In the genomic region with DNA sequence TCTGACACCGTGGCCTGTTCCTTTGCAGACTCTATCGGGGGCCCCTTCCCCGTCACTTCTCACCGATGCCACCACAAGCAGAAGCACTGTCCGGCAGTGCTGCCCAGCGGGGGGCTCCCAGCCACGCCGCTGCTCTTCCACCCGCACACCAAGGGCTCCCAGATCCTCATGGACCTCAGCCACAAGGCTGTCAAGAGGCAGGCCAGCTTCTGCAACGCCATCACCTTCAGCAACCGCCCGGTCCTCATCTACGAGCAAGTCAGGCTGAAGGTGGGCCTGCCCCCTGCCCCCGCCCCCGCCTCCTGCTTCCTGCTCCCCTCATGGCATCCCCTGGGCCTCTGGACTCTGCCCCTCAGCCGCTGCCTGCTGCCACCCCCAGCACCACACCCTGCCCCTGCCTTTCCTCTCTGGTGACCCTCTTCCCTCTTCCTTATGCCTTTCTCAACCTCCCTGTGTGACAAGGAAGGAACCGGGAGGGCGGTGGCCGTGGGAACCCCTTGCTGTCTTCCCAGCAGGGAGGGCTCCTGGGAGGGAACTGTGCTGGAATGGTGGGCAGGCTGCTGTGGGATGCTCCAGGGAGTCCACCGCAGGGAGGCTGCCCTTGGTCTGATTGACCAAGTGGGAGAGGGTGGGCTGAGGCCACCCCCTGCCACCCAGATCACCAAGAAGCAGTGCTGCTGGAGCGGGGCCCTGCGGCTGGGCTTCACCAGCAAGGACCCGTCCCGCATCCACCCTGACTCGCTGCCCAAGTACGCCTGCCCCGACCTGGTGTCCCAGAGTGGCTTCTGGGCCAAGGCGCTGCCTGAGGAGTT, we compare ENCODE assay signal across 1 cellular context.
TF ChIP-seq lines count a peak whose summit lies in the region.

No MANE protein-coding gene starts in this region.

TF ChIP-seq in HepG2, 621 proteins besides CTCF, POLR2A, EP300 and RAD21 (continued from another document):
- TF ChIP-seq, protein P1, sequence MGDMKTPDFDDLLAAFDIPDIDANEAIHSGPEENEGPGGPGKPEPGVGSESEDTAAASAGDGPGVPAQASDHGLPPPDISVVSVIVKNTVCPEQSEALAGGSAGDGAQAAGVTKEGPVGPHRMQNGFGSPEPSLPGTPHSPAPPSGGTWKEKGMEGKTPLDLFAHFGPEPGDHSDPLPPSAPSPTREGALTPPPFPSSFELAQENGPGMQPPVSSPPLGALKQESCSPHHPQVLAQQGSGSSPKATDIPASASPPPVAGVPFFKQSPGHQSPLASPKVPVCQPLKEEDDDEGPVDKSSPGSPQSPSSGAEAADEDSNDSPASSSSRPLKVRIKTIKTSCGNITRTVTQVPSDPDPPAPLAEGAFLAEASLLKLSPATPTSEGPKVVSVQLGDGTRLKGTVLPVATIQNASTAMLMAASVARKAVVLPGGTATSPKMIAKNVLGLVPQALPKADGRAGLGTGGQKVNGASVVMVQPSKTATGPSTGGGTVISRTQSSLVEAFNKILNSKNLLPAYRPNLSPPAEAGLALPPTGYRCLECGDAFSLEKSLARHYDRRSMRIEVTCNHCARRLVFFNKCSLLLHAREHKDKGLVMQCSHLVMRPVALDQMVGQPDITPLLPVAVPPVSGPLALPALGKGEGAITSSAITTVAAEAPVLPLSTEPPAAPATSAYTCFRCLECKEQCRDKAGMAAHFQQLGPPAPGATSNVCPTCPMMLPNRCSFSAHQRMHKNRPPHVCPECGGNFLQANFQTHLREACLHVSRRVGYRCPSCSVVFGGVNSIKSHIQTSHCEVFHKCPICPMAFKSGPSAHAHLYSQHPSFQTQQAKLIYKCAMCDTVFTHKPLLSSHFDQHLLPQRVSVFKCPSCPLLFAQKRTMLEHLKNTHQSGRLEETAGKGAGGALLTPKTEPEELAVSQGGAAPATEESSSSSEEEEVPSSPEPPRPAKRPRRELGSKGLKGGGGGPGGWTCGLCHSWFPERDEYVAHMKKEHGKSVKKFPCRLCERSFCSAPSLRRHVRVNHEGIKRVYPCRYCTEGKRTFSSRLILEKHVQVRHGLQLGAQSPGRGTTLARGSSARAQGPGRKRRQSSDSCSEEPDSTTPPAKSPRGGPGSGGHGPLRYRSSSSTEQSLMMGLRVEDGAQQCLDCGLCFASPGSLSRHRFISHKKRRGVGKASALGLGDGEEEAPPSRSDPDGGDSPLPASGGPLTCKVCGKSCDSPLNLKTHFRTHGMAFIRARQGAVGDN (CRISPR knock-in tag; IDR thresholded peaks at IDR 0.05) = peak; percentile 24
- TF ChIP-seq RXRA (CRISPR knock-in tag; IDR thresholded peaks at IDR 0.05) = 0 out of 2 replicates have a peak, but pooled peaks have one; percentile 5
- TF ChIP-seq, protein P2, sequence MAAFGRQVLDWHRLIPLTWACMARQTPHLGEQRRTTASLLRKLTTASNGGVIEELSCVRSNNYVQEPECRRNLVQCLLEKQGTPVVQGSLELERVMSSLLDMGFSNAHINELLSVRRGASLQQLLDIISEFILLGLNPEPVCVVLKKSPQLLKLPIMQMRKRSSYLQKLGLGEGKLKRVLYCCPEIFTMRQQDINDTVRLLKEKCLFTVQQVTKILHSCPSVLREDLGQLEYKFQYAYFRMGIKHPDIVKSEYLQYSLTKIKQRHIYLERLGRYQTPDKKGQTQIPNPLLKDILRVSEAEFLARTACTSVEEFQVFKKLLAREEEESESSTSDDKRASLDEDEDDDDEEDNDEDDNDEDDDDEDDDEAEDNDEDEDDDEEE (CRISPR knock-in tag; IDR thresholded peaks at IDR 0.05) = no peak
- TF ChIP-seq, protein P3, sequence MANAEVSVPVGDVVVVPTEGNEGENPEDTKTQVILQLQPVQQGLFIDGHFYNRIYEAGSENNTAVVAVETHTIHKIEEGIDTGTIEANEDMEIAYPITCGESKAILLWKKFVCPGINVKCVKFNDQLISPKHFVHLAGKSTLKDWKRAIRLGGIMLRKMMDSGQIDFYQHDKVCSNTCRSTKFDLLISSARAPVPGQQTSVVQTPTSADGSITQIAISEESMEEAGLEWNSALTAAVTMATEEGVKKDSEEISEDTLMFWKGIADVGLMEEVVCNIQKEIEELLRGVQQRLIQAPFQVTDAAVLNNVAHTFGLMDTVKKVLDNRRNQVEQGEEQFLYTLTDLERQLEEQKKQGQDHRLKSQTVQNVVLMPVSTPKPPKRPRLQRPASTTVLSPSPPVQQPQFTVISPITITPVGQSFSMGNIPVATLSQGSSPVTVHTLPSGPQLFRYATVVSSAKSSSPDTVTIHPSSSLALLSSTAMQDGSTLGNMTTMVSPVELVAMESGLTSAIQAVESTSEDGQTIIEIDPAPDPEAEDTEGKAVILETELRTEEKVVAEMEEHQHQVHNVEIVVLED (CRISPR knock-in tag; IDR thresholded peaks at IDR 0.05; ENCODE audit: borderline replicate concordance) = no peak
